Comparison of ENCODE assay signal across 14 cellular contexts in the genomic region with DNA sequence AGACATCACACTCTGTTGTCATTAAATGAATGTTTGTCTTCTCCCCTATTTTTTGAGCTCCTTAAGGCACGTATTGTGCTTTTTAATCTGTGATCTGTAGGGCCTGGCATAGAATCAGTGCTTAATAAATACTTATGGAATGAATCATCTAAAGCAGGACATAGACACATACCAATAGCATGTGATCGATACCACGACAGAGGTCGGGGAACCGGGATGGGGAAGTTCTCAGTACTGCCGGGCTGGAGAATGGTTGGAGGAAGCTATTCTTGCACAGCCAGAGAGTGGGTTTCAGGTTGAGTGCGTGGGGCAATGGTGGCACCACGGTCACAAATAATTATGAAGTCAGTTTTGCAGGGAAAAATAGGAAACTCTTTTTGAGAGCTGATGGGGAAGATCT. TPM values are rescaled to one million over a fixed set of nuclear protein-coding genes. Genes with fewer than 3 reads are reported as not detected.
DNase-seq lines count a peak whose midpoint lies in the region; ATAC-seq and TF ChIP-seq lines count a peak whose summit lies in the region.
"Had no signal": no experiment of that assay in that cellular context is flagged by ENCODE, and none has a peak within 500 bp of the region (broad histone marks: within the 10 kb centered on the region; RNA-seq: fewer than 3 reads in every experiment).

No MANE protein-coding gene starts in this region.

- H3K4me1 ChIP-seq in upper lobe of right lung, result no peaks in the 10 kb centered on the region
- H3K4me1 ChIP-seq: right lobe of liver had no signal

- no peaks in the 10 kb centered on the region for H3K9me3 ChIP-seq in upper lobe of right lung
- H3K9me3 ChIP-seq: right lobe of liver, suprapubic skin had no signal

- no peaks in the 10 kb centered on the region for H3K27me3 ChIP-seq in upper lobe of right lung
- H3K27me3 ChIP-seq: right lobe of liver, suprapubic skin had no signal

- no peaks in the 10 kb centered on the region for H3K9me3 Mint-ChIP-seq in activated naive CD4-positive, alpha-beta T cell treated with anti-CD3 and anti-CD28 coated beads, Interleukin-2, amount 50 U/mL, for 24 hours
- H3K9me3 Mint-ChIP-seq in activated T-cell treated with anti-CD3 and anti-CD28 coated beads, Interleukin-2, amount 50 U/mL, for 72 hours, result no peaks in the 10 kb centered on the region
- H3K9me3 Mint-ChIP-seq in type B pancreatic cell, result no peaks in the 10 kb centered on the region

- peak overlapping the region; percentile 6 for H3K27ac Mint-ChIP-seq in activated naive CD4-positive, alpha-beta T cell treated with anti-CD3 and anti-CD28 coated beads, Interleukin-2, amount 50 U/mL, for 24 hours
- H3K27ac Mint-ChIP-seq in activated T-cell treated with anti-CD3 and anti-CD28 coated beads, Interleukin-2, amount 50 U/mL, for 72 hours, result no peak overlapping the region
- H3K27ac Mint-ChIP-seq in type B pancreatic cell, result no peak overlapping the region

- DNase-seq in activated naive CD4-positive, alpha-beta T cell treated with Interleukin-2 at 50 U/mL for 16 hours, result no peak
- DNase-seq in foreskin fibroblast (peak; percentile 69 to 81), upper lobe of right lung (no peak), type B pancreatic cell (ENCODE audit: extremely low spot score, unreplicated experiment) (no peak)
- DNase-seq in activated T-cell treated with anti-CD3 and anti-CD28 coated beads, Interleukin-2, amount 50 U/mL, for 72 hours, result no peak
- DNase-seq: activated naive CD4-positive, alpha-beta T cell; NCI-H1694; NK-92 treated with Interleukin-12 subunit alpha and Interleukin-12 subunit beta, amount 100 ng/mL, for 24 hours; right lobe of liver had no signal

- no peak overlapping the region for H3K4me3 Mint-ChIP-seq in activated naive CD4-positive, alpha-beta T cell treated with anti-CD3 and anti-CD28 coated beads, Interleukin-2, amount 50 U/mL, for 24 hours
- H3K4me3 Mint-ChIP-seq in activated T-cell treated with anti-CD3 and anti-CD28 coated beads, Interleukin-2, amount 50 U/mL, for 72 hours, result no peak overlapping the region
- H3K4me3 Mint-ChIP-seq in type B pancreatic cell, result no peak overlapping the region

- H3K36me3 Mint-ChIP-seq in activated naive CD4-positive, alpha-beta T cell treated with anti-CD3 and anti-CD28 coated beads, Interleukin-2, amount 50 U/mL, for 24 hours, result peaks cover 22% of the 10 kb centered on the region
- H3K36me3 Mint-ChIP-seq in activated T-cell treated with anti-CD3 and anti-CD28 coated beads, Interleukin-2, amount 50 U/mL, for 72 hours (ENCODE audit: insufficient read depth in 2 of 2), result peaks cover 4 to 24% of the 10 kb centered on the region in 2 donors
- H3K36me3 Mint-ChIP-seq in type B pancreatic cell, result no peaks in the 10 kb centered on the region

- TF ChIP-seq CTCF in foreskin fibroblast (IDR thresholded peaks at IDR 0.05; ENCODE audit: low read depth, low read length) (no peak), upper lobe of right lung (IDR thresholded peaks at IDR 0.05) (no peak), type B pancreatic cell (conservative IDR thresholded peaks at IDR 0.05) (no peak)

- intact Hi-C loops in upper lobe of right lung (cut with DNase I), result no loop called here

- peaks cover 26% of the 10 kb centered on the region for H3K4me1 Mint-ChIP-seq in activated naive CD4-positive, alpha-beta T cell treated with anti-CD3 and anti-CD28 coated beads, Interleukin-2, amount 50 U/mL, for 24 hours
- peaks cover 6% of the 10 kb centered on the region for H3K4me1 Mint-ChIP-seq in activated T-cell treated with anti-CD3 and anti-CD28 coated beads, Interleukin-2, amount 50 U/mL, for 72 hours (ENCODE audit: low read depth)
- H3K4me1 Mint-ChIP-seq in type B pancreatic cell (ENCODE audit: unreplicated experiment), result no peaks in the 10 kb centered on the region

- ATAC-seq in SK-N-SH treated with all-trans-retinoic acid at 6 μM for 48 hours, result peak; percentile 48
- ATAC-seq in upper lobe of right lung, result peak; percentile 81
- ATAC-seq in GM18502 (IDR thresholded peaks at IDR 0.05; ENCODE audit: poor library complexity, unreplicated experiment), result no peak
- ATAC-seq in activated T-cell treated with anti-CD3 and anti-CD28 coated beads, Interleukin-2, amount 50 U/mL, for 72 hours (replicated peaks in 1 of 2), result no peak
- ATAC-seq: right lobe of liver had no signal

- H3K27ac ChIP-seq in upper lobe of right lung, result no peak overlapping the region
- H3K27ac ChIP-seq: right lobe of liver, suprapubic skin had no signal

- H3K4me3 ChIP-seq in foreskin fibroblast (ENCODE audit: low read depth in 1 of 2, low read length in 2 of 2), result no peak overlapping the region
- H3K4me3 ChIP-seq in upper lobe of right lung, result no peak overlapping the region
- H3K4me3 ChIP-seq: right lobe of liver, suprapubic skin had no signal

- peaks cover 45% of the 10 kb centered on the region for H3K36me3 ChIP-seq in upper lobe of right lung

- no peaks in the 10 kb centered on the region for H3K27me3 Mint-ChIP-seq in activated naive CD4-positive, alpha-beta T cell treated with anti-CD3 and anti-CD28 coated beads, Interleukin-2, amount 50 U/mL, for 24 hours
- H3K27me3 Mint-ChIP-seq in activated T-cell treated with anti-CD3 and anti-CD28 coated beads, Interleukin-2, amount 50 U/mL, for 72 hours (ENCODE audit: low read depth), result no peaks in the 10 kb centered on the region
- peaks cover 4% of the 10 kb centered on the region for H3K27me3 Mint-ChIP-seq in type B pancreatic cell

TF ChIP-seq in SK-N-SH treated with all-trans-retinoic acid at 6 μM for 48 hours, 23 proteins besides CTCF, POLR2A, EP300 and RAD21:
- TF ChIP-seq ARNTL (CRISPR knock-in tag; IDR thresholded peaks at IDR 0.05; ENCODE audit: borderline replicate concordance, low read depth), result no peak
- no peak for TF ChIP-seq TOX (CRISPR knock-in tag; IDR thresholded peaks at IDR 0.05; ENCODE audit: borderline replicate concordance)
- TF ChIP-seq OSR1 (CRISPR knock-in tag; IDR thresholded peaks at IDR 0.05), result no peak
- no peak for TF ChIP-seq ZFP3 (CRISPR knock-in tag; IDR thresholded peaks at IDR 0.05)
- TF ChIP-seq, protein P1, sequence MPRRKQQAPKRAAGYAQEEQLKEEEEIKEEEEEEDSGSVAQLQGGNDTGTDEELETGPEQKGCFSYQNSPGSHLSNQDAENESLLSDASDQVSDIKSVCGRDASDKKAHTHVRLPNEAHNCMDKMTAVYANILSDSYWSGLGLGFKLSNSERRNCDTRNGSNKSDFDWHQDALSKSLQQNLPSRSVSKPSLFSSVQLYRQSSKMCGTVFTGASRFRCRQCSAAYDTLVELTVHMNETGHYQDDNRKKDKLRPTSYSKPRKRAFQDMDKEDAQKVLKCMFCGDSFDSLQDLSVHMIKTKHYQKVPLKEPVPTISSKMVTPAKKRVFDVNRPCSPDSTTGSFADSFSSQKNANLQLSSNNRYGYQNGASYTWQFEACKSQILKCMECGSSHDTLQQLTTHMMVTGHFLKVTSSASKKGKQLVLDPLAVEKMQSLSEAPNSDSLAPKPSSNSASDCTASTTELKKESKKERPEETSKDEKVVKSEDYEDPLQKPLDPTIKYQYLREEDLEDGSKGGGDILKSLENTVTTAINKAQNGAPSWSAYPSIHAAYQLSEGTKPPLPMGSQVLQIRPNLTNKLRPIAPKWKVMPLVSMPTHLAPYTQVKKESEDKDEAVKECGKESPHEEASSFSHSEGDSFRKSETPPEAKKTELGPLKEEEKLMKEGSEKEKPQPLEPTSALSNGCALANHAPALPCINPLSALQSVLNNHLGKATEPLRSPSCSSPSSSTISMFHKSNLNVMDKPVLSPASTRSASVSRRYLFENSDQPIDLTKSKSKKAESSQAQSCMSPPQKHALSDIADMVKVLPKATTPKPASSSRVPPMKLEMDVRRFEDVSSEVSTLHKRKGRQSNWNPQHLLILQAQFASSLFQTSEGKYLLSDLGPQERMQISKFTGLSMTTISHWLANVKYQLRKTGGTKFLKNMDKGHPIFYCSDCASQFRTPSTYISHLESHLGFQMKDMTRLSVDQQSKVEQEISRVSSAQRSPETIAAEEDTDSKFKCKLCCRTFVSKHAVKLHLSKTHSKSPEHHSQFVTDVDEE (CRISPR knock-in tag; IDR thresholded peaks at IDR 0.05), result no peak
- TF ChIP-seq BACH2 (CRISPR knock-in tag; IDR thresholded peaks at IDR 0.05; ENCODE audit: borderline replicate concordance), result no peak
- no peak for TF ChIP-seq CSRNP3 (CRISPR knock-in tag; IDR thresholded peaks at IDR 0.05)
- no peak for TF ChIP-seq RARB (CRISPR knock-in tag; IDR thresholded peaks at IDR 0.05)
- TF ChIP-seq, protein P2, sequence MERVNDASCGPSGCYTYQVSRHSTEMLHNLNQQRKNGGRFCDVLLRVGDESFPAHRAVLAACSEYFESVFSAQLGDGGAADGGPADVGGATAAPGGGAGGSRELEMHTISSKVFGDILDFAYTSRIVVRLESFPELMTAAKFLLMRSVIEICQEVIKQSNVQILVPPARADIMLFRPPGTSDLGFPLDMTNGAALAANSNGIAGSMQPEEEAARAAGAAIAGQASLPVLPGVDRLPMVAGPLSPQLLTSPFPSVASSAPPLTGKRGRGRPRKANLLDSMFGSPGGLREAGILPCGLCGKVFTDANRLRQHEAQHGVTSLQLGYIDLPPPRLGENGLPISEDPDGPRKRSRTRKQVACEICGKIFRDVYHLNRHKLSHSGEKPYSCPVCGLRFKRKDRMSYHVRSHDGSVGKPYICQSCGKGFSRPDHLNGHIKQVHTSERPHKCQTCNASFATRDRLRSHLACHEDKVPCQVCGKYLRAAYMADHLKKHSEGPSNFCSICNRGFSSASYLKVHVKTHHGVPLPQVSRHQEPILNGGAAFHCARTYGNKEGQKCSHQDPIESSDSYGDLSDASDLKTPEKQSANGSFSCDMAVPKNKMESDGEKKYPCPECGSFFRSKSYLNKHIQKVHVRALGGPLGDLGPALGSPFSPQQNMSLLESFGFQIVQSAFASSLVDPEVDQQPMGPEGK (CRISPR knock-in tag; IDR thresholded peaks at IDR 0.05; ENCODE audit: borderline replicate concordance), result no peak
- no peak for TF ChIP-seq CSDC2 (CRISPR knock-in tag; IDR thresholded peaks at IDR 0.05)

RNA-seq across cellular contexts. Expression of gene NLRP1, which starts 26.8 kb away (rescaled TPM):
- total RNA-seq in upper lobe of right lung (33.2 TPM), type B pancreatic cell (ENCODE audit: low replicate concordance) (19.7 and 111 TPM in 2 replicates)
- 10 to 100 TPM; 79.0 to 83.9 TPM for total RNA-seq in activated T-cell treated with anti-CD3 and anti-CD28 coated beads, Interleukin-2, amount 50 U/mL, for 72 hours
- total RNA-seq: HT-29 had no signal

Comparison
In these comparisons a context has a peak if more than half of its experiments do, and no peak if none do; other contexts are left out.
1. DNase-seq: peak in foreskin fibroblast (2 of 2); none in activated naive CD4-positive, alpha-beta T cell treated with Interleukin-2 at 50 U/mL for 16 hours (single experiment), upper lobe of right lung (single experiment), activated T-cell treated with anti-CD3 and anti-CD28 coated beads, Interleukin-2, amount 50 U/mL, for 72 hours (0 of 2) and type B pancreatic cell (single experiment).
2. ATAC-seq: peak in SK-N-SH treated with all-trans-retinoic acid at 6 μM for 48 hours (single experiment) and upper lobe of right lung (single experiment); none in GM18502 (single experiment) and activated T-cell treated with anti-CD3 and anti-CD28 coated beads, Interleukin-2, amount 50 U/mL, for 72 hours (0 of 2).